ENCODE assay signal across 1 cellular context in the genomic region with DNA sequence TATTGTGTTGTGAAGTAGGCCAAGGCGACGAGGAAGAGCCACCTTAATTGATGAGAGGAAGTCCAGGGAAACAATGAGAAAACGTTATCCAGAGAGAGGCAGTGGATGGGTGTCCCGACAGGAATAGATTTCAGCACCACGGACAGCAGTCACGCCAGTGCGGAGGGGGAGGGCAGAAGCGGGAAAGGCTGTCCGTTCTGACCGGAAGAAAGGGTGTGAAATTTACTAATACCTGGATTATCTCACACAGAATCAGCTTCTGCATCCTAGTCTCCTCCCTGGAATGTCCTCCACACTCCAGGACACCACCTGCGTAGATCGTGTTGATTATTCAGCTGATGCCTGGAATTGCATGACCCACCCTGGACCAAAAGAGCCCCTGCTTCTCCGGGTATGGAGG.
TF ChIP-seq lines count a peak whose summit lies in the region.

No MANE protein-coding gene starts in this region.

TF ChIP-seq in WTC11, 78 proteins besides CTCF, POLR2A, EP300 and RAD21 (continued from another document and continues in another):
- TF ChIP-seq, protein P1, sequence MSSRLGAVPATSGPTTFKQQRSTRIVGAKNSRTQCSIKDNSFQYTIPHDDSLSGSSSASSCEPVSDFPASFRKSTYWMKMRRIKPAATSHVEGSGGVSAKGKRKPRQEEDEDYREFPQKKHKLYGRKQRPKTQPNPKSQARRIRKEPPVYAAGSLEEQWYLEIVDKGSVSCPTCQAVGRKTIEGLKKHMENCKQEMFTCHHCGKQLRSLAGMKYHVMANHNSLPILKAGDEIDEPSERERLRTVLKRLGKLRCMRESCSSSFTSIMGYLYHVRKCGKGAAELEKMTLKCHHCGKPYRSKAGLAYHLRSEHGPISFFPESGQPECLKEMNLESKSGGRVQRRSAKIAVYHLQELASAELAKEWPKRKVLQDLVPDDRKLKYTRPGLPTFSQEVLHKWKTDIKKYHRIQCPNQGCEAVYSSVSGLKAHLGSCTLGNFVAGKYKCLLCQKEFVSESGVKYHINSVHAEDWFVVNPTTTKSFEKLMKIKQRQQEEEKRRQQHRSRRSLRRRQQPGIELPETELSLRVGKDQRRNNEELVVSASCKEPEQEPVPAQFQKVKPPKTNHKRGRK (CRISPR knock-in tag; IDR thresholded peaks at IDR 0.05; ENCODE audit: borderline replicate concordance) = no peak
- no peak for TF ChIP-seq ZNF121 (CRISPR knock-in tag; IDR thresholded peaks at IDR 0.05)
- TF ChIP-seq, protein P2, sequence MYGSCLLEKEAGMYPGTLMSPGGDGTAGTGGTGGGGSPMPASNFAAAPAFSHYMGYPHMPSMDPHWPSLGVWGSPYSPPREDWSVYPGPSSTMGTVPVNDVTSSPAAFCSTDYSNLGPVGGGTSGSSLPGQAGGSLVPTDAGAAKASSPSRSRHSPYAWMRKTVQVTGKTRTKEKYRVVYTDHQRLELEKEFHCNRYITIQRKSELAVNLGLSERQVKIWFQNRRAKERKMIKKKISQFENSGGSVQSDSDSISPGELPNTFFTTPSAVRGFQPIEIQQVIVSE (CRISPR knock-in tag; IDR thresholded peaks at IDR 0.05; ENCODE audit: borderline replicate concordance) = no peak
- 0 out of 2 replicates have a peak, but pooled peaks have one; percentile 49 for TF ChIP-seq FOXP1 (CRISPR knock-in tag; IDR thresholded peaks at IDR 0.05; ENCODE audit: borderline replicate concordance)
- no peak for TF ChIP-seq FOXJ3 (CRISPR knock-in tag; IDR thresholded peaks at IDR 0.05; ENCODE audit: borderline replicate concordance)
- TF ChIP-seq, protein P3, sequence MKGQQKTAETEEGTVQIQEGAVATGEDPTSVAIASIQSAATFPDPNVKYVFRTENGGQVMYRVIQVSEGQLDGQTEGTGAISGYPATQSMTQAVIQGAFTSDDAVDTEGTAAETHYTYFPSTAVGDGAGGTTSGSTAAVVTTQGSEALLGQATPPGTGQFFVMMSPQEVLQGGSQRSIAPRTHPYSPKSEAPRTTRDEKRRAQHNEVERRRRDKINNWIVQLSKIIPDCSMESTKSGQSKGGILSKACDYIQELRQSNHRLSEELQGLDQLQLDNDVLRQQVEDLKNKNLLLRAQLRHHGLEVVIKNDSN (CRISPR knock-in tag; IDR thresholded peaks at IDR 0.05) = no peak; the same call in 1 of the 2 replicates
- TF ChIP-seq, protein P4, sequence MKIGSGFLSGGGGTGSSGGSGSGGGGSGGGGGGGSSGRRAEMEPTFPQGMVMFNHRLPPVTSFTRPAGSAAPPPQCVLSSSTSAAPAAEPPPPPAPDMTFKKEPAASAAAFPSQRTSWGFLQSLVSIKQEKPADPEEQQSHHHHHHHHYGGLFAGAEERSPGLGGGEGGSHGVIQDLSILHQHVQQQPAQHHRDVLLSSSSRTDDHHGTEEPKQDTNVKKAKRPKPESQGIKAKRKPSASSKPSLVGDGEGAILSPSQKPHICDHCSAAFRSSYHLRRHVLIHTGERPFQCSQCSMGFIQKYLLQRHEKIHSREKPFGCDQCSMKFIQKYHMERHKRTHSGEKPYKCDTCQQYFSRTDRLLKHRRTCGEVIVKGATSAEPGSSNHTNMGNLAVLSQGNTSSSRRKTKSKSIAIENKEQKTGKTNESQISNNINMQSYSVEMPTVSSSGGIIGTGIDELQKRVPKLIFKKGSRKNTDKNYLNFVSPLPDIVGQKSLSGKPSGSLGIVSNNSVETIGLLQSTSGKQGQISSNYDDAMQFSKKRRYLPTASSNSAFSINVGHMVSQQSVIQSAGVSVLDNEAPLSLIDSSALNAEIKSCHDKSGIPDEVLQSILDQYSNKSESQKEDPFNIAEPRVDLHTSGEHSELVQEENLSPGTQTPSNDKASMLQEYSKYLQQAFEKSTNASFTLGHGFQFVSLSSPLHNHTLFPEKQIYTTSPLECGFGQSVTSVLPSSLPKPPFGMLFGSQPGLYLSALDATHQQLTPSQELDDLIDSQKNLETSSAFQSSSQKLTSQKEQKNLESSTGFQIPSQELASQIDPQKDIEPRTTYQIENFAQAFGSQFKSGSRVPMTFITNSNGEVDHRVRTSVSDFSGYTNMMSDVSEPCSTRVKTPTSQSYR (CRISPR knock-in tag; IDR thresholded peaks at IDR 0.05) = 0 out of 2 replicates have a peak, but pooled peaks have one; percentile 78
- no peak for TF ChIP-seq NR2C2 (CRISPR knock-in tag; IDR thresholded peaks at IDR 0.05)
- no peak for TF ChIP-seq NFYB (CRISPR knock-in tag; conservative IDR thresholded peaks at IDR 0.05; ENCODE audit: low read depth)
- peak; percentile 90; the same call in 1 of the 2 replicates for TF ChIP-seq SMAD3 (CRISPR knock-in tag; IDR thresholded peaks at IDR 0.05; ENCODE audit: borderline replicate concordance)
- TF ChIP-seq, protein P5, sequence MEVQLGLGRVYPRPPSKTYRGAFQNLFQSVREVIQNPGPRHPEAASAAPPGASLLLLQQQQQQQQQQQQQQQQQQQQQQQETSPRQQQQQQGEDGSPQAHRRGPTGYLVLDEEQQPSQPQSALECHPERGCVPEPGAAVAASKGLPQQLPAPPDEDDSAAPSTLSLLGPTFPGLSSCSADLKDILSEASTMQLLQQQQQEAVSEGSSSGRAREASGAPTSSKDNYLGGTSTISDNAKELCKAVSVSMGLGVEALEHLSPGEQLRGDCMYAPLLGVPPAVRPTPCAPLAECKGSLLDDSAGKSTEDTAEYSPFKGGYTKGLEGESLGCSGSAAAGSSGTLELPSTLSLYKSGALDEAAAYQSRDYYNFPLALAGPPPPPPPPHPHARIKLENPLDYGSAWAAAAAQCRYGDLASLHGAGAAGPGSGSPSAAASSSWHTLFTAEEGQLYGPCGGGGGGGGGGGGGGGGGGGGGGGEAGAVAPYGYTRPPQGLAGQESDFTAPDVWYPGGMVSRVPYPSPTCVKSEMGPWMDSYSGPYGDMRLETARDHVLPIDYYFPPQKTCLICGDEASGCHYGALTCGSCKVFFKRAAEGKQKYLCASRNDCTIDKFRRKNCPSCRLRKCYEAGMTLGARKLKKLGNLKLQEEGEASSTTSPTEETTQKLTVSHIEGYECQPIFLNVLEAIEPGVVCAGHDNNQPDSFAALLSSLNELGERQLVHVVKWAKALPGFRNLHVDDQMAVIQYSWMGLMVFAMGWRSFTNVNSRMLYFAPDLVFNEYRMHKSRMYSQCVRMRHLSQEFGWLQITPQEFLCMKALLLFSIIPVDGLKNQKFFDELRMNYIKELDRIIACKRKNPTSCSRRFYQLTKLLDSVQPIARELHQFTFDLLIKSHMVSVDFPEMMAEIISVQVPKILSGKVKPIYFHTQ (CRISPR knock-in tag; IDR thresholded peaks at IDR 0.05) = no peak
- TF ChIP-seq, protein P6, sequence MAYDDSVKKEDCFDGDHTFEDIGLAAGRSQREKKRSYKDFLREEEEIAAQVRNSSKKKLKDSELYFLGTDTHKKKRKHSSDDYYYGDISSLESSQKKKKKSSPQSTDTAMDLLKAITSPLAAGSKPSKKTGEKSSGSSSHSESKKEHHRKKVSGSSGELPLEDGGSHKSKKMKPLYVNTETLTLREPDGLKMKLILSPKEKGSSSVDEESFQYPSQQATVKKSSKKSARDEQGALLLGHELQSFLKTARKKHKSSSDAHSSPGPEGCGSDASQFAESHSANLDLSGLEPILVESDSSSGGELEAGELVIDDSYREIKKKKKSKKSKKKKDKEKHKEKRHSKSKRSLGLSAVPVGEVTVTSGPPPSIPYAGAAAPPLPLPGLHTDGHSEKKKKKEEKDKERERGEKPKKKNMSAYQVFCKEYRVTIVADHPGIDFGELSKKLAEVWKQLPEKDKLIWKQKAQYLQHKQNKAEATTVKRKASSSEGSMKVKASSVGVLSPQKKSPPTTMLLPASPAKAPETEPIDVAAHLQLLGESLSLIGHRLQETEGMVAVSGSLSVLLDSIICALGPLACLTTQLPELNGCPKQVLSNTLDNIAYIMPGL (CRISPR knock-in tag; IDR thresholded peaks at IDR 0.05) = no peak
- TF ChIP-seq, protein P7, sequence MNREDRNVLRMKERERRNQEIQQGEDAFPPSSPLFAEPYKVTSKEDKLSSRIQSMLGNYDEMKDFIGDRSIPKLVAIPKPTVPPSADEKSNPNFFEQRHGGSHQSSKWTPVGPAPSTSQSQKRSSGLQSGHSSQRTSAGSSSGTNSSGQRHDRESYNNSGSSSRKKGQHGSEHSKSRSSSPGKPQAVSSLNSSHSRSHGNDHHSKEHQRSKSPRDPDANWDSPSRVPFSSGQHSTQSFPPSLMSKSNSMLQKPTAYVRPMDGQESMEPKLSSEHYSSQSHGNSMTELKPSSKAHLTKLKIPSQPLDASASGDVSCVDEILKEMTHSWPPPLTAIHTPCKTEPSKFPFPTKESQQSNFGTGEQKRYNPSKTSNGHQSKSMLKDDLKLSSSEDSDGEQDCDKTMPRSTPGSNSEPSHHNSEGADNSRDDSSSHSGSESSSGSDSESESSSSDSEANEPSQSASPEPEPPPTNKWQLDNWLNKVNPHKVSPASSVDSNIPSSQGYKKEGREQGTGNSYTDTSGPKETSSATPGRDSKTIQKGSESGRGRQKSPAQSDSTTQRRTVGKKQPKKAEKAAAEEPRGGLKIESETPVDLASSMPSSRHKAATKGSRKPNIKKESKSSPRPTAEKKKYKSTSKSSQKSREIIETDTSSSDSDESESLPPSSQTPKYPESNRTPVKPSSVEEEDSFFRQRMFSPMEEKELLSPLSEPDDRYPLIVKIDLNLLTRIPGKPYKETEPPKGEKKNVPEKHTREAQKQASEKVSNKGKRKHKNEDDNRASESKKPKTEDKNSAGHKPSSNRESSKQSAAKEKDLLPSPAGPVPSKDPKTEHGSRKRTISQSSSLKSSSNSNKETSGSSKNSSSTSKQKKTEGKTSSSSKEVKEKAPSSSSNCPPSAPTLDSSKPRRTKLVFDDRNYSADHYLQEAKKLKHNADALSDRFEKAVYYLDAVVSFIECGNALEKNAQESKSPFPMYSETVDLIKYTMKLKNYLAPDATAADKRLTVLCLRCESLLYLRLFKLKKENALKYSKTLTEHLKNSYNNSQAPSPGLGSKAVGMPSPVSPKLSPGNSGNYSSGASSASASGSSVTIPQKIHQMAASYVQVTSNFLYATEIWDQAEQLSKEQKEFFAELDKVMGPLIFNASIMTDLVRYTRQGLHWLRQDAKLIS (CRISPR knock-in tag; IDR thresholded peaks at IDR 0.05; ENCODE audit: borderline replicate concordance) = no peak
- peak; percentile 50; the same call in 1 of the 2 replicates for TF ChIP-seq FOXK1 (CRISPR knock-in tag; IDR thresholded peaks at IDR 0.05)
- no peak for TF ChIP-seq TP53 (CRISPR knock-in tag; IDR thresholded peaks at IDR 0.05)
- TF ChIP-seq CREB1 (CRISPR knock-in tag; IDR thresholded peaks at IDR 0.05) = peak; percentile 71; the same call in 1 of the 2 replicates
- TF ChIP-seq, protein P8, sequence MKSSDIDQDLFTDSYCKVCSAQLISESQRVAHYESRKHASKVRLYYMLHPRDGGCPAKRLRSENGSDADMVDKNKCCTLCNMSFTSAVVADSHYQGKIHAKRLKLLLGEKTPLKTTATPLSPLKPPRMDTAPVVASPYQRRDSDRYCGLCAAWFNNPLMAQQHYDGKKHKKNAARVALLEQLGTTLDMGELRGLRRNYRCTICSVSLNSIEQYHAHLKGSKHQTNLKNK (CRISPR knock-in tag; IDR thresholded peaks at IDR 0.05) = no peak
- no peak for TF ChIP-seq RORB (CRISPR knock-in tag; IDR thresholded peaks at IDR 0.05)
- no peak for TF ChIP-seq TCF7 (CRISPR knock-in tag; IDR thresholded peaks at IDR 0.05; ENCODE audit: low read depth)
- TF ChIP-seq, protein P9, sequence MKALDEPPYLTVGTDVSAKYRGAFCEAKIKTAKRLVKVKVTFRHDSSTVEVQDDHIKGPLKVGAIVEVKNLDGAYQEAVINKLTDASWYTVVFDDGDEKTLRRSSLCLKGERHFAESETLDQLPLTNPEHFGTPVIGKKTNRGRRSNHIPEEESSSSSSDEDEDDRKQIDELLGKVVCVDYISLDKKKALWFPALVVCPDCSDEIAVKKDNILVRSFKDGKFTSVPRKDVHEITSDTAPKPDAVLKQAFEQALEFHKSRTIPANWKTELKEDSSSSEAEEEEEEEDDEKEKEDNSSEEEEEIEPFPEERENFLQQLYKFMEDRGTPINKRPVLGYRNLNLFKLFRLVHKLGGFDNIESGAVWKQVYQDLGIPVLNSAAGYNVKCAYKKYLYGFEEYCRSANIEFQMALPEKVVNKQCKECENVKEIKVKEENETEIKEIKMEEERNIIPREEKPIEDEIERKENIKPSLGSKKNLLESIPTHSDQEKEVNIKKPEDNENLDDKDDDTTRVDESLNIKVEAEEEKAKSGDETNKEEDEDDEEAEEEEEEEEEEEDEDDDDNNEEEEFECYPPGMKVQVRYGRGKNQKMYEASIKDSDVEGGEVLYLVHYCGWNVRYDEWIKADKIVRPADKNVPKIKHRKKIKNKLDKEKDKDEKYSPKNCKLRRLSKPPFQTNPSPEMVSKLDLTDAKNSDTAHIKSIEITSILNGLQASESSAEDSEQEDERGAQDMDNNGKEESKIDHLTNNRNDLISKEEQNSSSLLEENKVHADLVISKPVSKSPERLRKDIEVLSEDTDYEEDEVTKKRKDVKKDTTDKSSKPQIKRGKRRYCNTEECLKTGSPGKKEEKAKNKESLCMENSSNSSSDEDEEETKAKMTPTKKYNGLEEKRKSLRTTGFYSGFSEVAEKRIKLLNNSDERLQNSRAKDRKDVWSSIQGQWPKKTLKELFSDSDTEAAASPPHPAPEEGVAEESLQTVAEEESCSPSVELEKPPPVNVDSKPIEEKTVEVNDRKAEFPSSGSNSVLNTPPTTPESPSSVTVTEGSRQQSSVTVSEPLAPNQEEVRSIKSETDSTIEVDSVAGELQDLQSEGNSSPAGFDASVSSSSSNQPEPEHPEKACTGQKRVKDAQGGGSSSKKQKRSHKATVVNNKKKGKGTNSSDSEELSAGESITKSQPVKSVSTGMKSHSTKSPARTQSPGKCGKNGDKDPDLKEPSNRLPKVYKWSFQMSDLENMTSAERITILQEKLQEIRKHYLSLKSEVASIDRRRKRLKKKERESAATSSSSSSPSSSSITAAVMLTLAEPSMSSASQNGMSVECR (CRISPR knock-in tag; IDR thresholded peaks at IDR 0.05; ENCODE audit: borderline replicate concordance) = peak; percentile 73; the same call in 1 of the 2 replicates
- TF ChIP-seq NFE2L1 (CRISPR knock-in tag; IDR thresholded peaks at IDR 0.05) = peak; percentile 90
- TF ChIP-seq, protein P10, sequence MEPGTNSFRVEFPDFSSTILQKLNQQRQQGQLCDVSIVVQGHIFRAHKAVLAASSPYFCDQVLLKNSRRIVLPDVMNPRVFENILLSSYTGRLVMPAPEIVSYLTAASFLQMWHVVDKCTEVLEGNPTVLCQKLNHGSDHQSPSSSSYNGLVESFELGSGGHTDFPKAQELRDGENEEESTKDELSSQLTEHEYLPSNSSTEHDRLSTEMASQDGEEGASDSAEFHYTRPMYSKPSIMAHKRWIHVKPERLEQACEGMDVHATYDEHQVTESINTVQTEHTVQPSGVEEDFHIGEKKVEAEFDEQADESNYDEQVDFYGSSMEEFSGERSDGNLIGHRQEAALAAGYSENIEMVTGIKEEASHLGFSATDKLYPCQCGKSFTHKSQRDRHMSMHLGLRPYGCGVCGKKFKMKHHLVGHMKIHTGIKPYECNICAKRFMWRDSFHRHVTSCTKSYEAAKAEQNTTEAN (CRISPR knock-in tag; IDR thresholded peaks at IDR 0.05) = no peak
- no peak for TF ChIP-seq NR3C1 (CRISPR knock-in tag; conservative IDR thresholded peaks at IDR 0.05; ENCODE audit: low read depth)
- TF ChIP-seq, protein P11, sequence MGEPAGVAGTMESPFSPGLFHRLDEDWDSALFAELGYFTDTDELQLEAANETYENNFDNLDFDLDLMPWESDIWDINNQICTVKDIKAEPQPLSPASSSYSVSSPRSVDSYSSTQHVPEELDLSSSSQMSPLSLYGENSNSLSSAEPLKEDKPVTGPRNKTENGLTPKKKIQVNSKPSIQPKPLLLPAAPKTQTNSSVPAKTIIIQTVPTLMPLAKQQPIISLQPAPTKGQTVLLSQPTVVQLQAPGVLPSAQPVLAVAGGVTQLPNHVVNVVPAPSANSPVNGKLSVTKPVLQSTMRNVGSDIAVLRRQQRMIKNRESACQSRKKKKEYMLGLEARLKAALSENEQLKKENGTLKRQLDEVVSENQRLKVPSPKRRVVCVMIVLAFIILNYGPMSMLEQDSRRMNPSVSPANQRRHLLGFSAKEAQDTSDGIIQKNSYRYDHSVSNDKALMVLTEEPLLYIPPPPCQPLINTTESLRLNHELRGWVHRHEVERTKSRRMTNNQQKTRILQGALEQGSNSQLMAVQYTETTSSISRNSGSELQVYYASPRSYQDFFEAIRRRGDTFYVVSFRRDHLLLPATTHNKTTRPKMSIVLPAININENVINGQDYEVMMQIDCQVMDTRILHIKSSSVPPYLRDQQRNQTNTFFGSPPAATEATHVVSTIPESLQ (CRISPR knock-in tag; IDR thresholded peaks at IDR 0.05) = no peak
